Comparison of ENCODE assay signal across 9 cellular contexts in genomic region chr9:34430843-34431437, GRCh38. TPM values are rescaled to one million over a fixed set of nuclear protein-coding genes. Genes with fewer than 3 reads are reported as not detected.
DNase-seq lines count a peak whose midpoint lies in the region; ATAC-seq and TF ChIP-seq lines count a peak whose summit lies in the region.
"Had no signal": no experiment of that assay in that cellular context is flagged by ENCODE, and none has a peak within 500 bp of the region (broad histone marks: within the 10 kb centered on the region; RNA-seq: fewer than 3 reads in every experiment).

No MANE protein-coding gene starts in this region.

- no peak overlapping the region for H2BK15ac ChIP-seq in mesendoderm (replicated peaks; ENCODE audit: low read depth)

- CTCF ChIA-PET in PC-9 (lab: Charles Lee) = interaction anchor here (0.6 to 1.7 kb wide), 6 partner anchors 23 to 623 kb away, joined by 3 to 9 read pairs (median 5); no protein-coding TSS in a partner anchor

- H3K27me3 ChIP-seq in PC-9 (ENCODE audit: insufficient read depth, low read depth) (no peaks in the 10 kb centered on the region), endodermal cell (ENCODE audit: control insufficient read depth, insufficient read depth, low read length, poor library complexity, severe bottlenecking) (no peaks in the 10 kb centered on the region), mesendoderm (ENCODE audit: insufficient read depth, low read length, poor library complexity) (no peaks in the 10 kb centered on the region)
- H3K27me3 ChIP-seq: ascending aorta had no signal

- no peak overlapping the region for H3K4ac ChIP-seq in mesendoderm (ENCODE audit: low read depth, low read length)

- intact Hi-C loops in PC-9 (cut with micrococcal nuclease; ENCODE audit: unreplicated experiment) = no loop called here

- H2AFZ ChIP-seq in PC-9 = no peak overlapping the region

- H3K9me2 ChIP-seq in PC-9 (ENCODE audit: insufficient read depth) = no peaks in the 10 kb centered on the region

- no peak overlapping the region for H3K56ac ChIP-seq in mesendoderm (ENCODE audit: low read length)

- no peak overlapping the region for H4K5ac ChIP-seq in mesendoderm (ENCODE audit: low read length)

- H3K23ac ChIP-seq in mesendoderm (ENCODE audit: low read length) = no peak overlapping the region

- no peaks in the 10 kb centered on the region for H3K36me3 ChIP-seq in PC-9 (ENCODE audit: low read depth)
- no peaks in the 10 kb centered on the region for H3K36me3 ChIP-seq in endodermal cell (ENCODE audit: control insufficient read depth, insufficient read depth, low read length)
- H3K36me3 ChIP-seq in mesendoderm (ENCODE audit: control insufficient read depth, insufficient read depth, low read length) = no peaks in the 10 kb centered on the region
- H3K36me3 ChIP-seq: ascending aorta had no signal

- H3K79me2 ChIP-seq in PC-9 (ENCODE audit: low read depth) (no peaks in the 10 kb centered on the region), mesendoderm (ENCODE audit: control insufficient read depth, insufficient read depth, low read length) (no peaks in the 10 kb centered on the region)

- H3K9me3 ChIP-seq in PC-9 (ENCODE audit: insufficient read depth, low read depth) (no peaks in the 10 kb centered on the region), endodermal cell (ENCODE audit: control insufficient read depth, low read length) (no peaks in the 10 kb centered on the region)
- H3K9me3 ChIP-seq: ascending aorta had no signal

- H3K4me3 ChIP-seq in PC-9 (no peak overlapping the region), endodermal cell (ENCODE audit: low read length) (no peak overlapping the region), mesendoderm (ENCODE audit: low read length) (no peak overlapping the region)
- H3K4me3 ChIP-seq: ascending aorta had no signal

- DNase-seq in COLO668 (lab: John Stamatoyannopoulos, UW; ENCODE audit: unreplicated experiment) = peak; percentile 65
- peak; percentile 55 for DNase-seq in HT-29 (ENCODE audit: low spot score)
- DNase-seq in PC-9 = peak; percentile 75 to 78
- DNase-seq in endodermal cell = peak; percentile 89
- peak; percentile 77 for DNase-seq in mesendoderm
- no peak for DNase-seq in NCI-H526 treated with DMSO at 0.1 percent for 48 hours (lab: John Stamatoyannopoulos, UW)

- POLR2A ChIA-PET in PC-9 (lab: Charles Lee; ENCODE audit: unreplicated experiment) = interaction anchor here (0.6 kb wide), 1 partner anchor 207 kb away, joined by 3 read pairs; no protein-coding TSS in a partner anchor

- no TSS peak for BruUV-seq in PC-9 (replicated peaks; lab: Mats Ljungman, UMichigan)

- H2BK120ac ChIP-seq in mesendoderm (ENCODE audit: low read depth, low read length) = no peak overlapping the region

- peaks cover 9% of the 10 kb centered on the region; the same call in 1 of the 2 replicates for H4K20me1 ChIP-seq in PC-9 (ENCODE audit: insufficient read depth)

- no peaks in the 10 kb centered on the region for H3K4me1 Mint-ChIP-seq in endodermal cell

- H3K36me3 Mint-ChIP-seq in endodermal cell (ENCODE audit: low read depth) = no peaks in the 10 kb centered on the region

- H3K27me3 Mint-ChIP-seq in endodermal cell (ENCODE audit: insufficient read depth) = no peaks in the 10 kb centered on the region

- H3K79me1 ChIP-seq in mesendoderm (ENCODE audit: low read length) = no peaks in the 10 kb centered on the region

- H3K9me3 Mint-ChIP-seq in endodermal cell = no peaks in the 10 kb centered on the region

- no peak overlapping the region for H3K27ac Mint-ChIP-seq in endodermal cell

- H3K9ac ChIP-seq in endodermal cell (ENCODE audit: extremely low read depth, low read length, poor library complexity, severe bottlenecking) (no peak overlapping the region), mesendoderm (ENCODE audit: low read length) (no peak overlapping the region)

- H3K27ac ChIP-seq in PC-9 (no peak overlapping the region), endodermal cell (ENCODE audit: low read depth, low read length) (no peak overlapping the region), mesendoderm (ENCODE audit: low read depth, low read length) (no peak overlapping the region)
- H3K27ac ChIP-seq: ascending aorta had no signal

- H3K4me1 ChIP-seq in PC-9 (replicated peaks; ENCODE audit: insufficient read depth) (no peaks in the 10 kb centered on the region), endodermal cell (ENCODE audit: control insufficient read depth, insufficient read depth, low read length) (no peaks in the 10 kb centered on the region), mesendoderm (ENCODE audit: control insufficient read depth, low read depth, low read length) (no peaks in the 10 kb centered on the region)

- H3K4me3 Mint-ChIP-seq in endodermal cell = no peak overlapping the region

- TF ChIP-seq CTCF in PC-9 (conservative IDR thresholded peaks at IDR 0.05) (no peak), endodermal cell (conservative IDR thresholded peaks at IDR 0.05) (no peak)

- H2BK5ac ChIP-seq in mesendoderm (ENCODE audit: low read length) = no peak overlapping the region

- H3K18ac ChIP-seq in mesendoderm (ENCODE audit: low read length) = no peak overlapping the region

- H4K8ac ChIP-seq in mesendoderm (ENCODE audit: low read depth, low read length) = no peak overlapping the region

- H3F3A ChIP-seq in PC-9 (ENCODE audit: insufficient read depth, low read depth) = no peaks in the 10 kb centered on the region

- H2AK5ac ChIP-seq in mesendoderm (ENCODE audit: low read length) = no peak overlapping the region

- WGBS in endodermal cell (ENCODE audit: insufficient coverage in 1 of 2, insufficient read length in 1 of 2), 2 experiments = 65 to 68% methylated on average over 3 to 4 of the region's 4 CpGs
- no CpG with 5 or more reads among the region's 4 CpGs for WGBS in mesendoderm (ENCODE audit: extremely low coverage, insufficient coverage, low lambda C conversion rate)

- H3K4me2 ChIP-seq in PC-9 (no peak overlapping the region), mesendoderm (ENCODE audit: low read length) (no peak overlapping the region)

- ATAC-seq in HG03432 (IDR thresholded peaks at IDR 0.05; ENCODE audit: unreplicated experiment) (no peak), HG03571 (IDR thresholded peaks at IDR 0.05; ENCODE audit: unreplicated experiment) (no peak)

RNA-seq across cellular contexts. Expression of gene FAM219A, which starts 27.4 kb away (rescaled TPM):
- 8.0 and 10.3 TPM in 2 replicates for total RNA-seq in HT-29 (2014; rRNA removed; shearing (Covaris generic))
- total RNA-seq in PC-9 (2021) = 12.7 and 15.6 TPM in 2 replicates
- total RNA-seq in endodermal cell = 10 to 100 TPM; 17.1 to 19.6 TPM
- 20.6 TPM for polyA plus RNA-seq in endodermal cell (2013, experiment 1 of 2)
- 19.0 TPM for polyA plus RNA-seq in endodermal cell (2013, experiment 2 of 2)
- 7.3 TPM for polyA plus RNA-seq in mesendoderm (2013, experiment 1 of 2)
- 7.0 TPM for polyA plus RNA-seq in mesendoderm (2013, experiment 2 of 2)

RNA-seq across cellular contexts. Expression of gene DNAI1, which starts 27.7 kb away (rescaled TPM):
- not detected in 2 replicates for total RNA-seq in HT-29 (2014; rRNA removed; shearing (Covaris generic))
- 1.5 and 1.6 TPM in 2 replicates for total RNA-seq in PC-9 (2021)
- 1 to 10 TPM; 2.5 to 4.1 TPM for total RNA-seq in endodermal cell
- polyA plus RNA-seq in endodermal cell (2013, experiment 1 of 2) = 3.0 TPM
- polyA plus RNA-seq in endodermal cell (2013, experiment 2 of 2) = 1.5 TPM
- 0.07 TPM for polyA plus RNA-seq in mesendoderm (2013, experiment 1 of 2)
- polyA plus RNA-seq in mesendoderm (2013, experiment 2 of 2) = 0.08 TPM
- total RNA-seq: ascending aorta had no signal

RNA-seq across cellular contexts. Expression of gene MYORG, which starts 54.2 kb away (rescaled TPM):
- 26.5 and 29.5 TPM in 2 replicates for total RNA-seq in HT-29 (2014; rRNA removed; shearing (Covaris generic))
- 3.0 and 3.1 TPM in 2 replicates for total RNA-seq in PC-9 (2021)
- 10 to 100 TPM; 56.7 to 58.8 TPM for total RNA-seq in endodermal cell
- polyA plus RNA-seq in endodermal cell (2013, experiment 1 of 2) = 10.2 TPM
- 10.9 TPM for polyA plus RNA-seq in endodermal cell (2013, experiment 2 of 2)
- polyA plus RNA-seq in mesendoderm (2013, experiment 1 of 2) = 19.8 TPM
- 18.7 TPM for polyA plus RNA-seq in mesendoderm (2013, experiment 2 of 2)
